ENCODE assay signal across 8 cellular contexts in the genomic region with DNA sequence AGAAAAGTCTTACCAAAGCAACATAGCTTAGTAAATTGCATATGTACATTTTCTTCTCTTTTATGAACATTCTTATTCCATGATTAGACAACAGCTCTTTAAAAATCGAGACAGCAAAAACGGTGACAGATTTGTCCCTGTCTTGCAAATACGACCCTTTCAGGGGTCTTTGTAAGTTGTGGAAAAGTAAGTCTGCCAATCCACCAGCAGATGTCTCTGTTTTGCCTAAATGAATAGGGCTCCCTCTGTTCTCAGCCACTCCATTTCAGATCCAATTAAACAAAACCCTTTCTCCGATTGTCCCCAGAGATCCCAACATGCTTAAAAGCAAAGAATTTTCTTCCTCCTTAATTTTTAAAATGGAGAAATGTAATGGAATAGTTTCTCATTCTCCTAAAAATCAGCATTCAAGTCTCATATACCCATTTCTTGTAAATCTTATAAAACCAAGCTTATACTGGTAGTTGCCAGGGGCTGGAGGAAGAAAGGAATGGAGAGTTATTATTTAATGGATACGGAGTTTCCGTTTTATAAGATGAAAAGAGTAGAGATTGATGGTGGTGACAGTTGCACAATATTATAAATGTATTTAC.
DNase-seq lines count a peak whose midpoint lies in the region; ATAC-seq and TF ChIP-seq lines count a peak whose summit lies in the region.

No MANE protein-coding gene starts in this region.

- H3K4me1 ChIP-seq in stomach: peaks cover 0 to 10% (median 4%) of the 10 kb centered on the region in 4 donors

- H3K27me3 ChIP-seq in brain microvascular endothelial cell (replicated peaks) (no peaks in the 10 kb centered on the region), stomach (no peaks in the 10 kb centered on the region)

- no peak for ATAC-seq in GM18502 (IDR thresholded peaks at IDR 0.05; ENCODE audit: poor library complexity, unreplicated experiment)

- H3K27ac ChIP-seq in brain microvascular endothelial cell: no peak overlapping the region
- H3K27ac ChIP-seq in stomach: no peak overlapping the region

- peak; percentile 46 for DNase-seq in EL
- peak; percentile 70 for DNase-seq in HT-29 (ENCODE audit: low spot score)
- peak; percentile 95 for DNase-seq in NCI-H82 treated with DMSO at 0.1 percent for 48 hours (lab: John Stamatoyannopoulos, UW; ENCODE audit: unreplicated experiment)
- peak; percentile 43 for DNase-seq in brain microvascular endothelial cell
- peak; percentile 71 for DNase-seq in iris pigment epithelial cell (ENCODE audit: low read depth)
- DNase-seq in stomach: no peak
- DNase-seq in activated CD4-positive, alpha-beta T cell treated with anti-CD3 and anti-CD28 coated beads for 48 hours: no peak

- TF ChIP-seq CTCF in brain microvascular endothelial cell (IDR thresholded peaks at IDR 0.05; ENCODE audit: low read depth, low read length, missing control alignments) (peak; percentile 79), stomach (IDR thresholded peaks at IDR 0.05) (peak in 5 of 7 experiments; percentile 33 to 73 (median 63))

- no peak for TF ChIP-seq EP300 in stomach (IDR thresholded peaks at IDR 0.05)

- 4 to 14% (median 10%) methylated on average over 6 of the region's 6 CpGs for WGBS in stomach, 5 donors

- no peak overlapping the region for H3K4me3 ChIP-seq in brain microvascular endothelial cell (ENCODE audit: low read depth, low read length)
- no peak overlapping the region for H3K4me3 ChIP-seq in stomach

- intact Hi-C loops in stomach (cut with DNase I; ENCODE audit: low total_unique reads): no loop called here

- H3K36me3 ChIP-seq in brain microvascular endothelial cell (replicated peaks): no peaks in the 10 kb centered on the region
- no peaks in the 10 kb centered on the region for H3K36me3 ChIP-seq in stomach

- in situ Hi-C loops in brain microvascular endothelial cell (cut with HindIII; ENCODE audit: low pct_ligation_motif_present, low sequenced_read_pairs): no loop called here

- no peaks in the 10 kb centered on the region for H3K9me3 ChIP-seq in stomach

- TF ChIP-seq POLR2A in stomach (IDR thresholded peaks at IDR 0.05): no peak

Comparison
In these comparisons a context has a peak if more than half of its experiments do, and no peak if none do; other contexts are left out.
1. DNase-seq: peak in EL (single experiment), HT-29 (single experiment), NCI-H82 treated with DMSO at 0.1 percent for 48 hours (single experiment), brain microvascular endothelial cell (single experiment) and iris pigment epithelial cell (single experiment); none in stomach (single experiment) and activated CD4-positive, alpha-beta T cell treated with anti-CD3 and anti-CD28 coated beads for 48 hours (single experiment).